1 cellular context compared by ENCODE assay signal in the genomic region with DNA sequence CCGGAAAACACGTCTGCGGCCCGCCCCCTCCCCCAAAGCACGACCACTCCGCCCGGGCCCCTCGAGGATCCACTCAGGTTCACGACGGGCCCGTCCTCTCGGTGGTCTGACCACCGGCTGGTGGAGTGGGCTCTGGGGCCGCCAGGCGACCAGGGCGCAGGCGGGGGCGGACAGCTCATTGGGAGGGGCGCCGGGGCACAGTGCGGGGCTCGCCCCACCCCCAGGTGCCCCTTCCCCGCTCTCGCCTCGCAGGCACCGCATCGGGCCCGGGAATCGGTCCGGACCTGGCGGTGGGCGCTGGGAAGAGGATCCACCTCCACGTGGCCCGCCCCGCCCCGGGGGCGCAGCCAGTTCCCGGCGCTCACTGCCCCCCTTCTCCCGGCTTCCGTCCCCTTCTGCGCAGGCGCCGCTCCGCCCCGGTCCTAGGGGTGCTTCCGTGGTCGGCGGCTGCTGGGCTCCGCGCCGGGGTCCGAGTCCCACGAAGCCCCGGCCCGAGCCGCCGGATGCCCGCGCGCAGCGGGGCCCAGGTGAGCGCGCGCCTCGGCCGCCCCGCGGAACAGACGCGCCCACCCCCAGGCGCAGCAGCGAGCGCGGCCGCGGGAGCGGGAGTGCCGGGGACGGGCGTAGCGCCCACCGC.
TF ChIP-seq lines count a peak whose summit lies in the region.

A gene with protein sequence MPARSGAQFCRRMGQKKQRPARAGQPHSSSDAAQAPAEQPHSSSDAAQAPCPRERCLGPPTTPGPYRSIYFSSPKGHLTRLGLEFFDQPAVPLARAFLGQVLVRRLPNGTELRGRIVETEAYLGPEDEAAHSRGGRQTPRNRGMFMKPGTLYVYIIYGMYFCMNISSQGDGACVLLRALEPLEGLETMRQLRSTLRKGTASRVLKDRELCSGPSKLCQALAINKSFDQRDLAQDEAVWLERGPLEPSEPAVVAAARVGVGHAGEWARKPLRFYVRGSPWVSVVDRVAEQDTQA (plus strand): TSS at position 419 of the 637 bp plus-strand sequence. CDS start 85 bp downstream, at position 504.

TF ChIP-seq in WTC11, 78 proteins besides CTCF, POLR2A, EP300 and RAD21 (continued from another document and continues in another):
- no peak for TF ChIP-seq NFATC4 (CRISPR knock-in tag; IDR thresholded peaks at IDR 0.05)
- TF ChIP-seq GABPB1 (CRISPR knock-in tag; IDR thresholded peaks at IDR 0.05) = 0 out of 2 replicates have a peak, but pooled peaks have one; percentile 20
- TF ChIP-seq NFE2L1 (CRISPR knock-in tag; IDR thresholded peaks at IDR 0.05) = no peak
- TF ChIP-seq, protein P1, sequence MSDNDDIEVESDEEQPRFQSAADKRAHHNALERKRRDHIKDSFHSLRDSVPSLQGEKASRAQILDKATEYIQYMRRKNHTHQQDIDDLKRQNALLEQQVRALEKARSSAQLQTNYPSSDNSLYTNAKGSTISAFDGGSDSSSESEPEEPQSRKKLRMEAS (CRISPR knock-in tag; IDR thresholded peaks at IDR 0.05) = peak; percentile 90
- TF ChIP-seq, protein P2, sequence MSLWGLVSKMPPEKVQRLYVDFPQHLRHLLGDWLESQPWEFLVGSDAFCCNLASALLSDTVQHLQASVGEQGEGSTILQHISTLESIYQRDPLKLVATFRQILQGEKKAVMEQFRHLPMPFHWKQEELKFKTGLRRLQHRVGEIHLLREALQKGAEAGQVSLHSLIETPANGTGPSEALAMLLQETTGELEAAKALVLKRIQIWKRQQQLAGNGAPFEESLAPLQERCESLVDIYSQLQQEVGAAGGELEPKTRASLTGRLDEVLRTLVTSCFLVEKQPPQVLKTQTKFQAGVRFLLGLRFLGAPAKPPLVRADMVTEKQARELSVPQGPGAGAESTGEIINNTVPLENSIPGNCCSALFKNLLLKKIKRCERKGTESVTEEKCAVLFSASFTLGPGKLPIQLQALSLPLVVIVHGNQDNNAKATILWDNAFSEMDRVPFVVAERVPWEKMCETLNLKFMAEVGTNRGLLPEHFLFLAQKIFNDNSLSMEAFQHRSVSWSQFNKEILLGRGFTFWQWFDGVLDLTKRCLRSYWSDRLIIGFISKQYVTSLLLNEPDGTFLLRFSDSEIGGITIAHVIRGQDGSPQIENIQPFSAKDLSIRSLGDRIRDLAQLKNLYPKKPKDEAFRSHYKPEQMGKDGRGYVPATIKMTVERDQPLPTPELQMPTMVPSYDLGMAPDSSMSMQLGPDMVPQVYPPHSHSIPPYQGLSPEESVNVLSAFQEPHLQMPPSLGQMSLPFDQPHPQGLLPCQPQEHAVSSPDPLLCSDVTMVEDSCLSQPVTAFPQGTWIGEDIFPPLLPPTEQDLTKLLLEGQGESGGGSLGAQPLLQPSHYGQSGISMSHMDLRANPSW (CRISPR knock-in tag; conservative IDR thresholded peaks at IDR 0.05; ENCODE audit: low read depth) = no peak
- TF ChIP-seq, protein P3, sequence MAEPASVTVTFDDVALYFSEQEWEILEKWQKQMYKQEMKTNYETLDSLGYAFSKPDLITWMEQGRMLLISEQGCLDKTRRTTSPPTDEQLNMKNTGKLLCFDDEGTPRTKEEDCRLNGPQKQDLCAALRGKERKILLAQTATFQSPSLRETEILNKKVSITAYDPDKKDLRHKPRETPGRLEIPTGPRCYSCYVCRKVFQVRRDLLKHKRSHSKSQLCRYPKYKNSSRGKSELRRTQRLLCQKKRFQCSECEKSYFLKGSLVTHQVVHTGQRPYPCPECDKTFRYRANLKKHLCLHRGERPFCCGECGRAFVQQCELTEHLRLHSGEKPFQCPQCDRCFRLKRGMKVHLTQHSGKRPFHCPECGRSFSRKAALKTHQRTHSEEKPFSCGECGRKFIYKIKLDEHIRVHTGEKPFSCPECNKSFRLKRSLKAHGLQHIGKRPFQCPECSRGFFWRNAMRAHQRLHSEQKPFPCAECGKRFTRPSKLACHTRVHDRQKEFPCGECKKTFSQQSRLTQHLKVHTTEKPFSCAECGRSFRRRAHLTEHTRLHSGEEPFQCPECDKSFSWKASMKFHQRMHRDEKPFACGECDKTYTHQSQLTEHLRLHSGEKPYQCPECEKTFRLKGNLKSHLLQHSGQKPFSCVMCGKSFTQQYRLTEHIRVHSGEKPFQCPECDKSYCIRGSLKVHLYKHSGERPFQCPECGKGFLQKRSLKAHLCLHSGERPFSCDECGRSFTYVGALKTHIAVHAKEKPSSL (CRISPR knock-in tag; conservative IDR thresholded peaks at IDR 0.05) = no peak
- TF ChIP-seq JAZF1 (CRISPR knock-in tag; IDR thresholded peaks at IDR 0.05) = no peak
- TF ChIP-seq CREM (CRISPR knock-in tag; IDR thresholded peaks at IDR 0.05) = 0 out of 2 replicates have a peak, but pooled peaks have one; percentile 32
- TF ChIP-seq, protein P4, sequence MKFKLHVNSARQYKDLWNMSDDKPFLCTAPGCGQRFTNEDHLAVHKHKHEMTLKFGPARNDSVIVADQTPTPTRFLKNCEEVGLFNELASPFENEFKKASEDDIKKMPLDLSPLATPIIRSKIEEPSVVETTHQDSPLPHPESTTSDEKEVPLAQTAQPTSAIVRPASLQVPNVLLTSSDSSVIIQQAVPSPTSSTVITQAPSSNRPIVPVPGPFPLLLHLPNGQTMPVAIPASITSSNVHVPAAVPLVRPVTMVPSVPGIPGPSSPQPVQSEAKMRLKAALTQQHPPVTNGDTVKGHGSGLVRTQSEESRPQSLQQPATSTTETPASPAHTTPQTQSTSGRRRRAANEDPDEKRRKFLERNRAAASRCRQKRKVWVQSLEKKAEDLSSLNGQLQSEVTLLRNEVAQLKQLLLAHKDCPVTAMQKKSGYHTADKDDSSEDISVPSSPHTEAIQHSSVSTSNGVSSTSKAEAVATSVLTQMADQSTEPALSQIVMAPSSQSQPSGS (CRISPR knock-in tag; IDR thresholded peaks at IDR 0.05; ENCODE audit: borderline replicate concordance, low read depth) = no peak
- TF ChIP-seq IRF2 (CRISPR knock-in tag; IDR thresholded peaks at IDR 0.05; ENCODE audit: borderline replicate concordance, low read depth) = no peak
- TF ChIP-seq, protein P5, sequence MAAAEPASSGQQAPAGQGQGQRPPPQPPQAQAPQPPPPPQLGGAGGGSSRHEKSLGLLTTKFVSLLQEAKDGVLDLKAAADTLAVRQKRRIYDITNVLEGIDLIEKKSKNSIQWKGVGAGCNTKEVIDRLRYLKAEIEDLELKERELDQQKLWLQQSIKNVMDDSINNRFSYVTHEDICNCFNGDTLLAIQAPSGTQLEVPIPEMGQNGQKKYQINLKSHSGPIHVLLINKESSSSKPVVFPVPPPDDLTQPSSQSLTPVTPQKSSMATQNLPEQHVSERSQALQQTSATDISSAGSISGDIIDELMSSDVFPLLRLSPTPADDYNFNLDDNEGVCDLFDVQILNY (CRISPR knock-in tag; IDR thresholded peaks at IDR 0.05) = peak; percentile 46; the same call in 1 of the 2 replicates
- peak; percentile 63; the same call in 1 of the 2 replicates for TF ChIP-seq TEAD1 (CRISPR knock-in tag; IDR thresholded peaks at IDR 0.05)
- peak; percentile 38; the same call in 1 of the 2 replicates for TF ChIP-seq FOXK1 (CRISPR knock-in tag; IDR thresholded peaks at IDR 0.05)
- peak; percentile 62 for TF ChIP-seq SP1 (CRISPR knock-in tag; conservative IDR thresholded peaks at IDR 0.05)
- peak; percentile 31; the same call in 1 of the 2 replicates for TF ChIP-seq ATF1 (CRISPR knock-in tag; IDR thresholded peaks at IDR 0.05)
- TF ChIP-seq, protein P6, sequence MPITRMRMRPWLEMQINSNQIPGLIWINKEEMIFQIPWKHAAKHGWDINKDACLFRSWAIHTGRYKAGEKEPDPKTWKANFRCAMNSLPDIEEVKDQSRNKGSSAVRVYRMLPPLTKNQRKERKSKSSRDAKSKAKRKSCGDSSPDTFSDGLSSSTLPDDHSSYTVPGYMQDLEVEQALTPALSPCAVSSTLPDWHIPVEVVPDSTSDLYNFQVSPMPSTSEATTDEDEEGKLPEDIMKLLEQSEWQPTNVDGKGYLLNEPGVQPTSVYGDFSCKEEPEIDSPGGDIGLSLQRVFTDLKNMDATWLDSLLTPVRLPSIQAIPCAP (CRISPR knock-in tag; IDR thresholded peaks at IDR 0.05) = 0 out of 2 replicates have a peak, but pooled peaks have one; percentile 39
- peak; percentile 64; the same call in 1 of the 2 replicates for TF ChIP-seq RELA (CRISPR knock-in tag; IDR thresholded peaks at IDR 0.05; ENCODE audit: borderline replicate concordance)
- TF ChIP-seq, protein P7, sequence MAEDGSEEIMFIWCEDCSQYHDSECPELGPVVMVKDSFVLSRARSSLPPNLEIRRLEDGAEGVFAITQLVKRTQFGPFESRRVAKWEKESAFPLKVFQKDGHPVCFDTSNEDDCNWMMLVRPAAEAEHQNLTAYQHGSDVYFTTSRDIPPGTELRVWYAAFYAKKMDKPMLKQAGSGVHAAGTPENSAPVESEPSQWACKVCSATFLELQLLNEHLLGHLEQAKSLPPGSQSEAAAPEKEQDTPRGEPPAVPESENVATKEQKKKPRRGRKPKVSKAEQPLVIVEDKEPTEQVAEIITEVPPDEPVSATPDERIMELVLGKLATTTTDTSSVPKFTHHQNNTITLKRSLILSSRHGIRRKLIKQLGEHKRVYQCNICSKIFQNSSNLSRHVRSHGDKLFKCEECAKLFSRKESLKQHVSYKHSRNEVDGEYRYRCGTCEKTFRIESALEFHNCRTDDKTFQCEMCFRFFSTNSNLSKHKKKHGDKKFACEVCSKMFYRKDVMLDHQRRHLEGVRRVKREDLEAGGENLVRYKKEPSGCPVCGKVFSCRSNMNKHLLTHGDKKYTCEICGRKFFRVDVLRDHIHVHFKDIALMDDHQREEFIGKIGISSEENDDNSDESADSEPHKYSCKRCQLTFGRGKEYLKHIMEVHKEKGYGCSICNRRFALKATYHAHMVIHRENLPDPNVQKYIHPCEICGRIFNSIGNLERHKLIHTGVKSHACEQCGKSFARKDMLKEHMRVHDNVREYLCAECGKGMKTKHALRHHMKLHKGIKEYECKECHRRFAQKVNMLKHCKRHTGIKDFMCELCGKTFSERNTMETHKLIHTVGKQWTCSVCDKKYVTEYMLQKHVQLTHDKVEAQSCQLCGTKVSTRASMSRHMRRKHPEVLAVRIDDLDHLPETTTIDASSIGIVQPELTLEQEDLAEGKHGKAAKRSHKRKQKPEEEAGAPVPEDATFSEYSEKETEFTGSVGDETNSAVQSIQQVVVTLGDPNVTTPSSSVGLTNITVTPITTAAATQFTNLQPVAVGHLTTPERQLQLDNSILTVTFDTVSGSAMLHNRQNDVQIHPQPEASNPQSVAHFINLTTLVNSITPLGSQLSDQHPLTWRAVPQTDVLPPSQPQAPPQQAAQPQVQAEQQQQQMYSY (CRISPR knock-in tag; IDR thresholded peaks at IDR 0.05) = no peak
- no peak for TF ChIP-seq ZNF121 (CRISPR knock-in tag; IDR thresholded peaks at IDR 0.05)
- TF ChIP-seq, protein P8, sequence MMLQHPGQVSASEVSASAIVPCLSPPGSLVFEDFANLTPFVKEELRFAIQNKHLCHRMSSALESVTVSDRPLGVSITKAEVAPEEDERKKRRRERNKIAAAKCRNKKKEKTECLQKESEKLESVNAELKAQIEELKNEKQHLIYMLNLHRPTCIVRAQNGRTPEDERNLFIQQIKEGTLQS (CRISPR knock-in tag; conservative IDR thresholded peaks at IDR 0.05) = no peak
- TF ChIP-seq, protein P9, sequence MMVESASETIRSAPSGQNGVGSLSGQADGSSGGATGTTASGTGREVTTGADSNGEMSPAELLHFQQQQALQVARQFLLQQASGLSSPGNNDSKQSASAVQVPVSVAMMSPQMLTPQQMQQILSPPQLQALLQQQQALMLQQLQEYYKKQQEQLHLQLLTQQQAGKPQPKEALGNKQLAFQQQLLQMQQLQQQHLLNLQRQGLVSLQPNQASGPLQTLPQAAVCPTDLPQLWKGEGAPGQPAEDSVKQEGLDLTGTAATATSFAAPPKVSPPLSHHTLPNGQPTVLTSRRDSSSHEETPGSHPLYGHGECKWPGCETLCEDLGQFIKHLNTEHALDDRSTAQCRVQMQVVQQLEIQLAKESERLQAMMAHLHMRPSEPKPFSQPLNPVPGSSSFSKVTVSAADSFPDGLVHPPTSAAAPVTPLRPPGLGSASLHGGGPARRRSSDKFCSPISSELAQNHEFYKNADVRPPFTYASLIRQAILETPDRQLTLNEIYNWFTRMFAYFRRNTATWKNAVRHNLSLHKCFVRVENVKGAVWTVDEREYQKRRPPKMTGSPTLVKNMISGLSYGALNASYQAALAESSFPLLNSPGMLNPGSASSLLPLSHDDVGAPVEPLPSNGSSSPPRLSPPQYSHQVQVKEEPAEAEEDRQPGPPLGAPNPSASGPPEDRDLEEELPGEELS (CRISPR knock-in tag; IDR thresholded peaks at IDR 0.05) = peak; percentile 66; the same call in 1 of the 2 replicates
- TF ChIP-seq ZNF416 (CRISPR knock-in tag; IDR thresholded peaks at IDR 0.05) = no peak
- peak; percentile 34; the same call in 1 of the 2 replicates for TF ChIP-seq ZNF423 (CRISPR knock-in tag; IDR thresholded peaks at IDR 0.05)
- TF ChIP-seq KAT7 (CRISPR knock-in tag; IDR thresholded peaks at IDR 0.05; ENCODE audit: borderline replicate concordance) = 0 out of 2 replicates have a peak, but pooled peaks have one; percentile 16
- TF ChIP-seq CBFB (CRISPR knock-in tag; IDR thresholded peaks at IDR 0.05; ENCODE audit: low read depth) = 0 out of 2 replicates have a peak, but pooled peaks have one; percentile 63
- TF ChIP-seq, protein P10, sequence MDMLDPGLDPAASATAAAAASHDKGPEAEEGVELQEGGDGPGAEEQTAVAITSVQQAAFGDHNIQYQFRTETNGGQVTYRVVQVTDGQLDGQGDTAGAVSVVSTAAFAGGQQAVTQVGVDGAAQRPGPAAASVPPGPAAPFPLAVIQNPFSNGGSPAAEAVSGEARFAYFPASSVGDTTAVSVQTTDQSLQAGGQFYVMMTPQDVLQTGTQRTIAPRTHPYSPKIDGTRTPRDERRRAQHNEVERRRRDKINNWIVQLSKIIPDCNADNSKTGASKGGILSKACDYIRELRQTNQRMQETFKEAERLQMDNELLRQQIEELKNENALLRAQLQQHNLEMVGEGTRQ (CRISPR knock-in tag; IDR thresholded peaks at IDR 0.05) = peak; percentile 82
- TF ChIP-seq, protein P11, sequence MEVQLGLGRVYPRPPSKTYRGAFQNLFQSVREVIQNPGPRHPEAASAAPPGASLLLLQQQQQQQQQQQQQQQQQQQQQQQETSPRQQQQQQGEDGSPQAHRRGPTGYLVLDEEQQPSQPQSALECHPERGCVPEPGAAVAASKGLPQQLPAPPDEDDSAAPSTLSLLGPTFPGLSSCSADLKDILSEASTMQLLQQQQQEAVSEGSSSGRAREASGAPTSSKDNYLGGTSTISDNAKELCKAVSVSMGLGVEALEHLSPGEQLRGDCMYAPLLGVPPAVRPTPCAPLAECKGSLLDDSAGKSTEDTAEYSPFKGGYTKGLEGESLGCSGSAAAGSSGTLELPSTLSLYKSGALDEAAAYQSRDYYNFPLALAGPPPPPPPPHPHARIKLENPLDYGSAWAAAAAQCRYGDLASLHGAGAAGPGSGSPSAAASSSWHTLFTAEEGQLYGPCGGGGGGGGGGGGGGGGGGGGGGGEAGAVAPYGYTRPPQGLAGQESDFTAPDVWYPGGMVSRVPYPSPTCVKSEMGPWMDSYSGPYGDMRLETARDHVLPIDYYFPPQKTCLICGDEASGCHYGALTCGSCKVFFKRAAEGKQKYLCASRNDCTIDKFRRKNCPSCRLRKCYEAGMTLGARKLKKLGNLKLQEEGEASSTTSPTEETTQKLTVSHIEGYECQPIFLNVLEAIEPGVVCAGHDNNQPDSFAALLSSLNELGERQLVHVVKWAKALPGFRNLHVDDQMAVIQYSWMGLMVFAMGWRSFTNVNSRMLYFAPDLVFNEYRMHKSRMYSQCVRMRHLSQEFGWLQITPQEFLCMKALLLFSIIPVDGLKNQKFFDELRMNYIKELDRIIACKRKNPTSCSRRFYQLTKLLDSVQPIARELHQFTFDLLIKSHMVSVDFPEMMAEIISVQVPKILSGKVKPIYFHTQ (CRISPR knock-in tag; IDR thresholded peaks at IDR 0.05) = no peak
